ENCODE assay signal across 7 cellular contexts in genomic region chr3:183254816-183255730, GRCh38. TPM values are rescaled to one million over a fixed set of nuclear protein-coding genes. Genes with fewer than 3 reads are reported as not detected.
A peak's percentile ranks its signal among the peaks of the same experiment; 100 is the strongest.
DNase-seq lines count a peak whose midpoint lies in the region; ATAC-seq and TF ChIP-seq lines count a peak whose summit lies in the region.

No MANE protein-coding gene starts in this region.

- POLR2A ChIA-PET in Panc1 (lab: Charles Lee) = interaction anchor here (0.6 to 0.8 kb wide), 2 partner anchors 31 to 152 kb away, joined by 3 to 5 read pairs; no protein-coding TSS in a partner anchor

- H3K9ac ChIP-seq in endodermal cell (ENCODE audit: extremely low read depth, low read length, poor library complexity, severe bottlenecking) = peak overlapping the region; percentile 47

- peak; percentile 27 for ATAC-seq in GM23338
- ATAC-seq in Panc1 = peak; percentile 44
- ATAC-seq in HG02885 (IDR thresholded peaks at IDR 0.05; ENCODE audit: poor library complexity, unreplicated experiment) = no peak
- no peak for ATAC-seq in HG02840 (IDR thresholded peaks at IDR 0.05; ENCODE audit: low FRiP score, unreplicated experiment)

- peak overlapping the region; percentile 57; the same call in 1 of the 2 replicates for H3K27ac Mint-ChIP-seq in GM23338
- peak overlapping the region; percentile 86 for H3K27ac Mint-ChIP-seq in endodermal cell
- peak overlapping the region; percentile 88 for H3K27ac Mint-ChIP-seq in neural crest cell (ENCODE audit: unreplicated experiment)

- DNase-seq in GM23338 (ENCODE audit: low spot score) = no peak
- DNase-seq in Panc1 (ENCODE audit: low read depth, low spot score) = no peak
- DNase-seq in endodermal cell = no peak
- no peak for DNase-seq in neural crest cell (ENCODE audit: low read depth, low spot score)
- no peak for DNase-seq in cerebellar cortex (ENCODE audit: low spot score)

- peak overlapping the region; percentile 74; the same call in 1 of the 2 replicates for H2AFZ ChIP-seq in GM23338

- H3K27me3 ChIP-seq in GM23338 (ENCODE audit: insufficient read depth) (peaks cover 36% of the 10 kb centered on the region), Panc1 (ENCODE audit: control insufficient read depth, insufficient read depth, low read length) (no peaks in the 10 kb centered on the region), endodermal cell (ENCODE audit: control insufficient read depth, insufficient read depth, low read length, poor library complexity, severe bottlenecking) (no peaks in the 10 kb centered on the region)

- H3K4me3 ChIP-seq in GM23338 = peak overlapping the region; percentile 85
- H3K4me3 ChIP-seq in Panc1 (ENCODE audit: low read depth in 2 of 2, low read length in 2 of 2) = peak overlapping the region; percentile 83 to 95
- H3K4me3 ChIP-seq in endodermal cell (ENCODE audit: low read length) = peak overlapping the region; percentile 79

- H3K4me1 ChIP-seq in GM23338 (ENCODE audit: insufficient read depth) = peaks cover 25% of the 10 kb centered on the region
- H3K4me1 ChIP-seq in Panc1 (ENCODE audit: control insufficient read depth, insufficient read depth, low read length) = peaks cover 21% of the 10 kb centered on the region
- H3K4me1 ChIP-seq in endodermal cell (ENCODE audit: control insufficient read depth, insufficient read depth, low read length) = no peaks in the 10 kb centered on the region

- H3K9me2 ChIP-seq in GM23338 (ENCODE audit: insufficient read depth) = no peaks in the 10 kb centered on the region

- H3F3A ChIP-seq in GM23338 (replicated peaks; ENCODE audit: low read depth) = no peaks in the 10 kb centered on the region

- H3K27ac ChIP-seq in GM23338 (ENCODE audit: low read depth) (no peak overlapping the region), Panc1 (ENCODE audit: low read length) (peak overlapping the region; percentile 92), endodermal cell (ENCODE audit: low read depth, low read length) (peak overlapping the region; percentile 79)

- H3K79me2 ChIP-seq in GM23338 (replicated peaks; ENCODE audit: insufficient read depth) = peaks cover 14% of the 10 kb centered on the region

- CTCF ChIA-PET in Panc1 (lab: Charles Lee) = no interaction called here

- H3K4me1 Mint-ChIP-seq in GM23338 = peaks cover 26% of the 10 kb centered on the region
- peaks cover 19% of the 10 kb centered on the region for H3K4me1 Mint-ChIP-seq in endodermal cell
- peaks cover 54% of the 10 kb centered on the region for H3K4me1 Mint-ChIP-seq in neural crest cell

- intact Hi-C loops in Panc1 (cut with micrococcal nuclease; ENCODE audit: unreplicated experiment) = loop anchor here (10.0 kb wide), 1 partner anchor 130 kb away; no protein-coding TSS in a partner anchor

- H3K4me3 Mint-ChIP-seq in GM23338 (peak overlapping the region; percentile 80), endodermal cell (peak overlapping the region; percentile 76), neural crest cell (peak overlapping the region; percentile 91)

- H3K36me3 Mint-ChIP-seq in GM23338 (ENCODE audit: low read depth) (no peaks in the 10 kb centered on the region; the same call in 2 of the 3 replicates), endodermal cell (ENCODE audit: low read depth) (peaks cover 27% of the 10 kb centered on the region), neural crest cell (ENCODE audit: low read depth) (peaks cover 5% of the 10 kb centered on the region)

- H3K9me3 Mint-ChIP-seq in GM23338 (peaks cover 3% of the 10 kb centered on the region; the same call in 1 of the 3 replicates), endodermal cell (no peaks in the 10 kb centered on the region), neural crest cell (no peaks in the 10 kb centered on the region)

- WGBS in endodermal cell (ENCODE audit: insufficient coverage in 1 of 2, insufficient read length in 1 of 2), 2 experiments = 18 to 26% methylated on average over 11 to 16 of the region's 16 CpGs

- TF ChIP-seq CTCF in GM23338 (conservative IDR thresholded peaks at IDR 0.05; ENCODE audit: low read depth in 2 of 2) (no peak), Panc1 (IDR thresholded peaks at IDR 0.05) (no peak), endodermal cell (conservative IDR thresholded peaks at IDR 0.05) (no peak), neural crest cell (conservative IDR thresholded peaks at IDR 0.05) (no peak)

- H3K9me3 ChIP-seq in Panc1 (ENCODE audit: control insufficient read depth, insufficient read depth, low read depth, low read length) (no peaks in the 10 kb centered on the region), endodermal cell (ENCODE audit: control insufficient read depth, low read length) (no peaks in the 10 kb centered on the region)

- H4K20me1 ChIP-seq in GM23338 (replicated peaks; ENCODE audit: insufficient read depth) = no peaks in the 10 kb centered on the region

- peaks cover 23% of the 10 kb centered on the region for H3K27me3 Mint-ChIP-seq in GM23338 (ENCODE audit: insufficient read depth, low read depth, poor library complexity)
- peaks cover 3% of the 10 kb centered on the region for H3K27me3 Mint-ChIP-seq in endodermal cell (ENCODE audit: insufficient read depth)
- H3K27me3 Mint-ChIP-seq in neural crest cell (ENCODE audit: low read depth) = no peaks in the 10 kb centered on the region

- H3K4me2 ChIP-seq in GM23338 = peak overlapping the region; percentile 96

- in situ Hi-C loops in Panc1 (cut with HindIII; ENCODE audit: low pct_unique_long_range_greater_than_20kb, low sequenced_read_pairs) = no loop called here

- H3K36me3 ChIP-seq in GM23338 (ENCODE audit: insufficient read depth) (no peaks in the 10 kb centered on the region), Panc1 (ENCODE audit: control insufficient read depth, insufficient read depth, low read length) (no peaks in the 10 kb centered on the region; the same call in 1 of the 2 replicates), endodermal cell (ENCODE audit: control insufficient read depth, insufficient read depth, low read length) (peaks cover 38% of the 10 kb centered on the region)

- BruUV-seq in Panc1 (replicated peaks; lab: Mats Ljungman, UMichigan) = TSS peak; percentile 70

TF ChIP-seq in GM23338, 12 proteins besides CTCF, POLR2A, EP300 and RAD21 (continues in another document):
- TF ChIP-seq CREB1 (CRISPR knock-in tag; IDR thresholded peaks at IDR 0.05; ENCODE audit: low read depth) = no peak
- no peak for TF ChIP-seq ETS1 (IDR thresholded peaks at IDR 0.05)
- TF ChIP-seq REST (IDR thresholded peaks at IDR 0.05; ENCODE audit: unreplicated experiment) = no peak
- TF ChIP-seq EZH2 (IDR thresholded peaks at IDR 0.05; ENCODE audit: low read depth, unreplicated experiment) = no peak
- TF ChIP-seq ZNF331 (CRISPR knock-in tag; IDR thresholded peaks at IDR 0.05; ENCODE audit: low read depth) = no peak
- no peak for TF ChIP-seq POLR2AphosphoS5 (IDR thresholded peaks at IDR 0.05; ENCODE audit: low read depth)
- no peak for TF ChIP-seq STAT1 (IDR thresholded peaks at IDR 0.05; ENCODE audit: unreplicated experiment)
- no peak for TF ChIP-seq NANOG (IDR thresholded peaks at IDR 0.05; ENCODE audit: borderline replicate concordance)
- no peak for TF ChIP-seq ZNF114 (CRISPR knock-in tag; IDR thresholded peaks at IDR 0.05)

RNA-seq across cellular contexts. Expression of gene B3GNT5, which starts 2.0 kb away (rescaled TPM):
- 3.9 and 4.9 TPM in 2 replicates for total RNA-seq in GM23338 (2014; rRNA removed; shearing (Covaris generic))
- 5.1 and 6.4 TPM in 2 replicates for polyA plus RNA-seq in GM23338 (2016; fragmentation: Nextera tagmentation; extraction: Ambion mirVana)
- 22.8 TPM for total RNA-seq in Panc1 (2021; ENCODE audit: unreplicated experiment)
- 9.7 TPM for polyA plus RNA-seq in Panc1 (2012; ENCODE audit: insufficient read length)
- 10 to 100 TPM; 10.5 to 18.0 TPM for total RNA-seq in endodermal cell
- polyA plus RNA-seq in endodermal cell (2013, experiment 1 of 2) = 31.3 TPM
- 31.5 TPM for polyA plus RNA-seq in endodermal cell (2013, experiment 2 of 2)
- 38.3 and 39.4 TPM in 2 replicates for total RNA-seq in neural crest cell

Comparison
In these comparisons a context has a peak if more than half of its experiments do, and no peak if none do; other contexts are left out.
1. ATAC-seq: peak in GM23338 (single experiment) and Panc1 (single experiment); none in HG02885 (single experiment) and HG02840 (single experiment).
2. Peak in every context shown above with its lines, with median percentiles within 50 percentile points of each other: H3K4me3 ChIP-seq, H3K27ac Mint-ChIP-seq and H3K4me3 Mint-ChIP-seq.